In genomic region chr14:20477211-20477876, GRCh38 we compare ENCODE assay signal across 1 cellular context.
TF ChIP-seq lines count a peak whose summit lies in the region.

No MANE protein-coding gene starts in this region.

TF ChIP-seq in K562, 482 proteins besides CTCF, POLR2A, EP300 and RAD21 (continued from another document):
- TF ChIP-seq NKRF (IDR thresholded peaks at IDR 0.05; ENCODE audit: borderline replicate concordance): no peak
- peak; percentile 39; the same call in 1 of the 2 replicates for TF ChIP-seq VEZF1 (CRISPR knock-in tag; IDR thresholded peaks at IDR 0.05)
- TF ChIP-seq MTA3 (IDR thresholded peaks at IDR 0.05; ENCODE audit: borderline replicate concordance): 0 out of 2 replicates have a peak, but pooled peaks have one; percentile 35
- TF ChIP-seq STAT5A (IDR thresholded peaks at IDR 0.05; ENCODE audit: borderline replicate concordance, low read length): peak; percentile 24; the same call in 1 of the 2 replicates
- TF ChIP-seq E2F6 (IDR thresholded peaks at IDR 0.05; ENCODE audit: borderline replicate concordance in 1 of 2, extremely low read depth in 1 of 2, insufficient read depth in 1 of 2, insufficient read length in 1 of 2, low read depth in 1 of 2, low read length in 1 of 2, poor library complexity in 1 of 2, severe bottlenecking in 1 of 2): no peak
- TF ChIP-seq SMC3 (conservative IDR thresholded peaks at IDR 0.05; ENCODE audit: insufficient read depth, low read depth, low read length): no peak
- TF ChIP-seq YBX1 (IDR thresholded peaks at IDR 0.05): no peak
- no peak for TF ChIP-seq LCOR (CRISPR knock-in tag; IDR thresholded peaks at IDR 0.05)
- no peak for TF ChIP-seq FOXM1 (IDR thresholded peaks at IDR 0.05; ENCODE audit: low read depth)
- TF ChIP-seq FOXM1 (CRISPR knock-in tag; IDR thresholded peaks at IDR 0.05; ENCODE audit: low read depth): no peak
- TF ChIP-seq CBFA2T3 (IDR thresholded peaks at IDR 0.05): peak; percentile 79
- no peak for TF ChIP-seq BDP1 (IDR thresholded peaks at IDR 0.05; ENCODE audit: insufficient read depth, insufficient read length)
- peak; percentile 43; the same call in 1 of the 2 replicates for TF ChIP-seq RNF2 (IDR thresholded peaks at IDR 0.05)
- no peak for TF ChIP-seq MBD1 (CRISPR knock-in tag; IDR thresholded peaks at IDR 0.05)
- no peak for TF ChIP-seq FUS (optimal IDR thresholded peaks at IDR 0.05; ENCODE audit: low read depth, low read length)
- no peak for TF ChIP-seq HNRNPK (IDR thresholded peaks at IDR 0.05; ENCODE audit: low read depth, low read length, poor library complexity, severe bottlenecking)
- peak in 1 of 2 experiments; percentile 35; a peak in 1 of 4 replicates for TF ChIP-seq MNT (conservative IDR thresholded peaks at IDR 0.05)
- TF ChIP-seq FOXP4 (CRISPR knock-in tag; IDR thresholded peaks at IDR 0.05; ENCODE audit: borderline replicate concordance): no peak
- no peak for TF ChIP-seq ZBED1 (IDR thresholded peaks at IDR 0.05)
- no peak for TF ChIP-seq KHSRP (IDR thresholded peaks at IDR 0.05)
- peak; percentile 24; the same call in 1 of the 2 replicates for TF ChIP-seq BHLHE40 (IDR thresholded peaks at IDR 0.05; ENCODE audit: low read length)
- 0 out of 4 replicates have a peak, but pooled peaks of 1 of the 2 experiments have one; percentile 23 for TF ChIP-seq ZNF639 (CRISPR knock-in tag; conservative IDR thresholded peaks at IDR 0.05 in 1 of 2, IDR thresholded peaks at IDR 0.05 in 1 of 2)
- TF ChIP-seq YY1 (IDR thresholded peaks at IDR 0.05; ENCODE audit: borderline replicate concordance in 1 of 3, control insufficient read depth in 1 of 3, extremely low read depth in 1 of 3, insufficient read depth in 3 of 3, insufficient read length in 1 of 3, insufficient replicate concordance in 2 of 3, low read depth in 1 of 3, low read length in 2 of 3): peak in 1 of 3 experiments; percentile 25
- 0 out of 2 replicates have a peak, but pooled peaks have one; percentile 33 for TF ChIP-seq ZNF766 (CRISPR knock-in tag; conservative IDR thresholded peaks at IDR 0.05)
- TF ChIP-seq SMARCC2 (IDR thresholded peaks at IDR 0.05; ENCODE audit: low read depth): peak; percentile 57; the same call in 1 of the 2 replicates
- peak; percentile 64 for TF ChIP-seq TAL1 (IDR thresholded peaks at IDR 0.05)
- TF ChIP-seq ZNF589 (CRISPR knock-in tag; IDR thresholded peaks at IDR 0.05; ENCODE audit: low read depth): peak; percentile 65
- TF ChIP-seq ZNF197 (CRISPR knock-in tag; IDR thresholded peaks at IDR 0.05; ENCODE audit: low read depth): no peak
- no peak for TF ChIP-seq HNRNPL (IDR thresholded peaks at IDR 0.05; ENCODE audit: low read depth, low read length)
- no peak for TF ChIP-seq ZHX1 (conservative IDR thresholded peaks at IDR 0.05; ENCODE audit: low read length)
- TF ChIP-seq PCBP1 (IDR thresholded peaks at IDR 0.05; ENCODE audit: low read depth, low read length, poor library complexity, severe bottlenecking): no peak
- TF ChIP-seq ZBTB33 (CRISPR knock-in tag; IDR thresholded peaks at IDR 0.05): no peak
